ENCODE assay signal across 9 cellular contexts in the genomic region with DNA sequence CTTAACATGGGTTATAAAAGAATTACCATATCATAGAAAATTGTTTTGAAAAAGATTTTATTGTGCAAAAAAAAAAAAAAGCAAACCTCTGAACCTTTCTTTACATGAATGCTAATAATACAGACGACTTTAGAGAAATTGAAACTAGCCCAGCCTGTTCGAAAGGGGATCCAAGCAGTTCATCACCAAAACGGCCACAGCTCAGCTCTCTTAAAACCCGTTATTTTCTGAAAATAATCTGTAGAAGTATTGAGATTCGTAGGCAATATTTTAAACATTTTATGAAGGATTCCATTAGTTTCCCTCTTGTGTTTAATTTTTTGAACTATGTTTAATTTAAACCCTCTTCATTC. TPM values are rescaled to one million over a fixed set of nuclear protein-coding genes. Genes with fewer than 3 reads are reported as not detected.
A peak's percentile ranks its signal among the peaks of the same experiment; 100 is the strongest.
DNase-seq lines count a peak whose midpoint lies in the region; ATAC-seq and TF ChIP-seq lines count a peak whose summit lies in the region.
"Had no signal": no experiment of that assay in that cellular context is flagged by ENCODE, and none has a peak within 500 bp of the region (broad histone marks: within the 10 kb centered on the region; RNA-seq: fewer than 3 reads in every experiment).

No MANE protein-coding gene starts in this region.

- H3K36me3 Mint-ChIP-seq in IgD-negative memory B cell = no peaks in the 10 kb centered on the region

- no peak for DNase-seq in AG04450 (ENCODE audit: low read depth, low spot score)
- peak in 1 of 2 donors; percentile 43 for DNase-seq in fibroblast of lung (ENCODE audit: low read depth in 2 of 2)
- DNase-seq in omental fat pad (ENCODE audit: low spot score) = no peak
- no peak for DNase-seq in uterus
- no peak for DNase-seq in gastrocnemius medialis
- no peak for DNase-seq in GM13977 (ENCODE audit: low spot score)
- DNase-seq: activated naive CD8-positive, alpha-beta T cell treated with anti-CD3 and anti-CD28 coated beads, Interleukin-2, amount 10 ng/mL, durations not matched to agents 7 days and 5 days had no signal

- no peaks in the 10 kb centered on the region for H3K9me3 Mint-ChIP-seq in IgD-negative memory B cell

- peak overlapping the region; percentile 41 for H3K4me3 ChIP-seq in AG04450 (ENCODE audit: low read depth, low read length)
- H3K4me3 ChIP-seq in fibroblast of lung (replicated peaks in 1 of 4; ENCODE audit: control extremely low read depth in 1 of 4, insufficient read depth in 1 of 4, low read depth in 3 of 4, low read length in 4 of 4) = peak overlapping the region in 2 of 4 experiments; percentile 30 to 53
- H3K4me3 ChIP-seq in uterus = no peak overlapping the region
- peak overlapping the region in 1 of 4 donors; percentile 20 for H3K4me3 ChIP-seq in gastrocnemius medialis

- H3K4me2 ChIP-seq in fibroblast of lung (ENCODE audit: extremely low read depth, insufficient read depth, low read length) = peak overlapping the region; percentile 64

- H3K27me3 Mint-ChIP-seq in IgD-negative memory B cell = no peaks in the 10 kb centered on the region

- H3K9me3 ChIP-seq in AG04450 (ENCODE audit: control insufficient read depth, insufficient read depth, low read length) (no peaks in the 10 kb centered on the region), fibroblast of lung (ENCODE audit: control insufficient read depth, insufficient read depth, low read depth, low read length) (no peaks in the 10 kb centered on the region), uterus (no peaks in the 10 kb centered on the region), gastrocnemius medialis (no peaks in the 10 kb centered on the region)

- peak overlapping the region in 1 of 3 donors; percentile 82 for H3K27ac Mint-ChIP-seq in IgD-negative memory B cell
- H3K27ac Mint-ChIP-seq: activated naive CD8-positive, alpha-beta T cell treated with anti-CD3 and anti-CD28 coated beads, Interleukin-2, amount 10 ng/mL, durations not matched to agents 7 days and 5 days had no signal

- CTCF ChIA-PET in AG04450 (lab: Charles Lee) = interaction anchor here (0.7 to 0.9 kb wide), 2 partner anchors 226 to 270 kb away, joined by 3 to 4 read pairs; partner anchors contain the start of gene RSBN1L

- no peaks in the 10 kb centered on the region for H3K79me2 ChIP-seq in fibroblast of lung (ENCODE audit: control insufficient read depth, insufficient read depth, low read length)

- no peaks in the 10 kb centered on the region for H4K20me1 ChIP-seq in fibroblast of lung (ENCODE audit: control insufficient read depth, extremely low read depth, insufficient read depth, low read length)

- TF ChIP-seq POLR2A in uterus (IDR thresholded peaks at IDR 0.05) (no peak), gastrocnemius medialis (IDR thresholded peaks at IDR 0.05) (no peak)

- no peak overlapping the region for H2AFZ ChIP-seq in fibroblast of lung (ENCODE audit: low read length)

- peak; percentile 60 for ATAC-seq in GM21515 (IDR thresholded peaks at IDR 0.05; ENCODE audit: unreplicated experiment)
- ATAC-seq in omental fat pad (ENCODE audit: low FRiP score) = no peak
- no peak for ATAC-seq in gastrocnemius medialis

- intact Hi-C loops in uterus (cut with DNase I; ENCODE audit: low total_unique reads) (no loop called here), gastrocnemius medialis (cut with DNase I; ENCODE audit: low total_unique reads) (no loop called here)

- POLR2A ChIA-PET in AG04450 (lab: Yijun Ruan, JAX) = interaction anchor here (0.7 to 2.1 kb wide), 3 partner anchors 10 to 121 kb away, joined by 3 to 11 read pairs (median 10); partner anchors contain the start of gene GSAP

- H3K36me3 ChIP-seq in fibroblast of lung (ENCODE audit: control insufficient read depth, insufficient read depth, low read length) = no peaks in the 10 kb centered on the region
- no peaks in the 10 kb centered on the region for H3K36me3 ChIP-seq in uterus
- no peaks in the 10 kb centered on the region for H3K36me3 ChIP-seq in gastrocnemius medialis

- in situ Hi-C loops in gastrocnemius medialis (cut with MboI; ENCODE audit: low sequenced_read_pairs in 4 of 4) (no loop called here), GM13977 (cut with MboI; ENCODE audit: low pct_unique_long_range_greater_than_20kb, low sequenced_read_pairs, unreplicated experiment) (no loop called here)

- no peak overlapping the region for H3K9ac ChIP-seq in fibroblast of lung (ENCODE audit: insufficient read depth, low read length)

- H3K4me1 Mint-ChIP-seq in IgD-negative memory B cell = peaks cover 21 to 38% (median 37%) of the 10 kb centered on the region in 3 donors

- no peak for TF ChIP-seq CTCF in AG04450 (IDR thresholded peaks at IDR 0.05; ENCODE audit: low read depth, low read length)
- TF ChIP-seq CTCF in fibroblast of lung (conservative IDR thresholded peaks at IDR 0.05 in 1 of 2, IDR thresholded peaks at IDR 0.05 in 1 of 2; ENCODE audit: low read depth in 1 of 2, low read length in 2 of 2) = no peak
- TF ChIP-seq CTCF in omental fat pad (IDR thresholded peaks at IDR 0.05) = no peak
- no peak for TF ChIP-seq CTCF in uterus (IDR thresholded peaks at IDR 0.05)
- no peak for TF ChIP-seq CTCF in gastrocnemius medialis (IDR thresholded peaks at IDR 0.05 in 4 of 5, conservative IDR thresholded peaks at IDR 0.05 in 1 of 5)
- TF ChIP-seq CTCF in GM13977 (IDR thresholded peaks at IDR 0.05; ENCODE audit: extremely low read depth, insufficient read depth, missing control alignments) = no peak

- H3K4me1 ChIP-seq in fibroblast of lung (ENCODE audit: control insufficient read depth, extremely low read depth, insufficient read depth, low read length) (peaks cover 10% of the 10 kb centered on the region), uterus (no peaks in the 10 kb centered on the region), gastrocnemius medialis (peaks cover 0 to 3% of the 10 kb centered on the region in 2 donors)

- H3K4me3 Mint-ChIP-seq in IgD-negative memory B cell = peak overlapping the region; percentile 52 to 94 (median 80)
- H3K4me3 Mint-ChIP-seq: activated naive CD8-positive, alpha-beta T cell treated with anti-CD3 and anti-CD28 coated beads, Interleukin-2, amount 10 ng/mL, durations not matched to agents 7 days and 5 days had no signal

- no peaks in the 10 kb centered on the region for H3K27me3 ChIP-seq in AG04450 (ENCODE audit: control insufficient read depth, insufficient read depth, low read length)
- H3K27me3 ChIP-seq in fibroblast of lung (ENCODE audit: control insufficient read depth, insufficient read depth, low read length) = no peaks in the 10 kb centered on the region
- no peaks in the 10 kb centered on the region for H3K27me3 ChIP-seq in uterus
- peaks cover 0 to 11% (median 11%) of the 10 kb centered on the region in 3 donors for H3K27me3 ChIP-seq in gastrocnemius medialis

- peak overlapping the region; percentile 43 for H3K27ac ChIP-seq in AG04450 (ENCODE audit: low read depth, low read length)
- H3K27ac ChIP-seq in fibroblast of lung (ENCODE audit: insufficient read depth, low read length) = peak overlapping the region; percentile 60
- H3K27ac ChIP-seq in uterus = no peak overlapping the region
- H3K27ac ChIP-seq in gastrocnemius medialis = no peak overlapping the region

RNA-seq across cellular contexts. Expression of gene GSAP, which starts 9.9 kb away (rescaled TPM):
- polyA plus RNA-seq in AG04450 (2011; rRNA removed) (7.5 and 8.9 TPM in 2 replicates), IgD-negative memory B cell (32.9 TPM), fibroblast of lung (4.4 and 4.9 TPM in 2 replicates)
- polyA minus RNA-seq in AG04450 (2011; rRNA and poly(A)+ RNA removed) = 5.6 and 6.9 TPM in 2 replicates
- total RNA-seq in fibroblast of lung (10.3 and 21.5 TPM in 2 replicates), omental fat pad (10 to 100 TPM; 20.8 to 29.1 (median 24.4) TPM), uterus (10 to 100 TPM in 2 of 4 donors, 1 to 10 TPM in 2; 3.6 to 24.1 (median 13.1) TPM), gastrocnemius medialis (1 to 10 TPM; 1.2 to 8.3 (median 2.5) TPM)
- polyA plus RNA-seq in fibroblast of lung (2012) = 2.4 TPM in 2 replicates
- 1.5 and 1.8 TPM in 2 replicates for polyA minus RNA-seq in fibroblast of lung (ENCODE audit: low replicate concordance)

Comparison
In these comparisons a context has a peak if more than half of its experiments do, and no peak if none do; other contexts are left out.
1. H3K27ac ChIP-seq: peak in AG04450 (single experiment) and fibroblast of lung (single experiment); none in uterus (0 of 2) and gastrocnemius medialis (0 of 4).